In genomic region chr7:78111384-78111783, GRCh38 we compare ENCODE assay signal across 22 cellular contexts.
DNase-seq lines count a peak whose midpoint lies in the region; ATAC-seq and TF ChIP-seq lines count a peak whose summit lies in the region.
"Had no signal": no experiment of that assay in that cellular context is flagged by ENCODE, and none has a peak within 500 bp of the region (broad histone marks: within the 10 kb centered on the region; RNA-seq: fewer than 3 reads in every experiment).

No MANE protein-coding gene starts in this region.

- H3K9me2 ChIP-seq in GM23338 (ENCODE audit: insufficient read depth): no peaks in the 10 kb centered on the region

- H3K4me2 ChIP-seq in GM23338 (peak overlapping the region; percentile 65), mesendoderm (ENCODE audit: low read length) (no peak overlapping the region)
- H3K4me2 ChIP-seq: BLaER1 had no signal

- no peak overlapping the region for H3K56ac ChIP-seq in mesendoderm (ENCODE audit: low read length)

- no peaks in the 10 kb centered on the region; the same call in 2 of the 3 replicates for H3K9me3 Mint-ChIP-seq in GM23338
- peaks cover 9% of the 10 kb centered on the region for H3K9me3 Mint-ChIP-seq in WTC11

- no peaks in the 10 kb centered on the region for H4K20me1 ChIP-seq in GM23338 (replicated peaks; ENCODE audit: insufficient read depth)
- H4K20me1 ChIP-seq: BLaER1 had no signal

- DNase-seq in GM23338 (ENCODE audit: low spot score): no peak
- no peak for DNase-seq in WTC11 (ENCODE audit: low spot score)
- DNase-seq in mesendoderm: peak; percentile 8
- no peak for DNase-seq in cerebellar nuclear complex (lab: John Stamatoyannopoulos, UW)
- DNase-seq in pons (ENCODE audit: low spot score): no peak
- DNase-seq in middle frontal gyrus (ENCODE audit: extremely low spot score, low spot score): no peak
- DNase-seq: CD4-positive, CD25-positive, alpha-beta regulatory T cell; DMS53; GOT3; KBM-7; MV-4-11; NCI-H1694 treated with DMSO at 0.1 percent for 48 hours; NCI-H2171 treated with DMSO at 0.1 percent for 48 hours; NCI-H446; NCI-H524 treated with DMSO at 0.1 percent for 48 hours; NCI-H82; Right ventricle myocardium superior; RPMI8226 had no signal

- H3K4me1 Mint-ChIP-seq in GM23338: peaks cover 38% of the 10 kb centered on the region
- peaks cover 46% of the 10 kb centered on the region for H3K4me1 Mint-ChIP-seq in WTC11
- H3K4me1 Mint-ChIP-seq: CD4-positive, CD25-positive, alpha-beta regulatory T cell had no signal

- H2BK120ac ChIP-seq in mesendoderm (ENCODE audit: low read depth, low read length): peak overlapping the region; percentile 6

- H3K4me3 ChIP-seq in GM23338: peak overlapping the region; percentile 6; the same call in 1 of the 2 replicates
- H3K4me3 ChIP-seq in HUES64 (ENCODE audit: low read length): no peak overlapping the region
- H3K4me3 ChIP-seq in mesendoderm (ENCODE audit: low read length): no peak overlapping the region
- H3K4me3 ChIP-seq: BLaER1, SJSA1 had no signal

- no peak overlapping the region for H3K18ac ChIP-seq in mesendoderm (ENCODE audit: low read length)

- no peak overlapping the region for H3K27ac Mint-ChIP-seq in GM23338
- H3K27ac Mint-ChIP-seq in WTC11: no peak overlapping the region; the same call in 1 of the 2 replicates
- H3K27ac Mint-ChIP-seq: CD4-positive, CD25-positive, alpha-beta regulatory T cell had no signal

- H3K79me2 ChIP-seq in GM23338 (replicated peaks; ENCODE audit: insufficient read depth) (no peaks in the 10 kb centered on the region), mesendoderm (ENCODE audit: control insufficient read depth, insufficient read depth, low read length) (no peaks in the 10 kb centered on the region)

- H2BK15ac ChIP-seq in mesendoderm (replicated peaks; ENCODE audit: low read depth): no peak overlapping the region

- H3K27me3 Mint-ChIP-seq in GM23338 (ENCODE audit: insufficient read depth, low read depth, poor library complexity) (peaks cover 4% of the 10 kb centered on the region), WTC11 (ENCODE audit: low read depth) (no peaks in the 10 kb centered on the region)

- no peak overlapping the region for H2BK5ac ChIP-seq in mesendoderm (ENCODE audit: low read length)

- H3K9ac ChIP-seq in HUES64 (ENCODE audit: low read depth, low read length): no peak overlapping the region
- H3K9ac ChIP-seq in mesendoderm (ENCODE audit: low read length): no peak overlapping the region
- H3K9ac ChIP-seq: BLaER1 had no signal

- TF ChIP-seq CTCF in GM23338 (conservative IDR thresholded peaks at IDR 0.05; ENCODE audit: low read depth in 2 of 2): no peak
- no peak for TF ChIP-seq CTCF in WTC11 (IDR thresholded peaks at IDR 0.05)

- H3K36me3 ChIP-seq in GM23338 (ENCODE audit: insufficient read depth) (no peaks in the 10 kb centered on the region), HUES64 (ENCODE audit: insufficient read depth, low read length) (no peaks in the 10 kb centered on the region), mesendoderm (ENCODE audit: control insufficient read depth, insufficient read depth, low read length) (no peaks in the 10 kb centered on the region)
- H3K36me3 ChIP-seq: BLaER1, SJSA1 had no signal

- no peak overlapping the region for H3K23ac ChIP-seq in mesendoderm (ENCODE audit: low read length)

- H3K4me1 ChIP-seq in GM23338 (ENCODE audit: insufficient read depth): peaks cover 35% of the 10 kb centered on the region
- peaks cover 27% of the 10 kb centered on the region for H3K4me1 ChIP-seq in HUES64 (ENCODE audit: insufficient read depth, low read length)
- H3K4me1 ChIP-seq in mesendoderm (ENCODE audit: control insufficient read depth, low read depth, low read length): peaks cover 6% of the 10 kb centered on the region
- H3K4me1 ChIP-seq: BLaER1, SJSA1 had no signal

- no peaks in the 10 kb centered on the region for H3K9me3 ChIP-seq in HUES64 (ENCODE audit: insufficient read depth, low read depth, low read length)
- H3K9me3 ChIP-seq: BLaER1, SJSA1 had no signal

- H3K27ac ChIP-seq in GM23338 (ENCODE audit: low read depth) (no peak overlapping the region), HUES64 (ENCODE audit: low read depth, low read length) (peak overlapping the region; percentile 9; the same call in 1 of the 2 replicates), mesendoderm (ENCODE audit: low read depth, low read length) (no peak overlapping the region)
- H3K27ac ChIP-seq: BLaER1, SJSA1 had no signal

- H3K4me3 Mint-ChIP-seq in GM23338: peak overlapping the region; percentile 9; the same call in 1 of the 3 replicates
- no peak overlapping the region; the same call in 1 of the 2 replicates for H3K4me3 Mint-ChIP-seq in WTC11
- H3K4me3 Mint-ChIP-seq: CD4-positive, CD25-positive, alpha-beta regulatory T cell had no signal

- ATAC-seq in GM23338 (peak; percentile 87), WTC11 (peak; percentile 76)
- ATAC-seq: HCT116 had no signal

- no peaks in the 10 kb centered on the region for H3K79me1 ChIP-seq in mesendoderm (ENCODE audit: low read length)

- H3K27me3 ChIP-seq in GM23338 (ENCODE audit: insufficient read depth): no peaks in the 10 kb centered on the region
- H3K27me3 ChIP-seq in HUES64 (ENCODE audit: insufficient read depth, low read length): no peaks in the 10 kb centered on the region
- H3K27me3 ChIP-seq in mesendoderm (ENCODE audit: insufficient read depth, low read length, poor library complexity): no peaks in the 10 kb centered on the region
- H3K27me3 ChIP-seq: BLaER1, SJSA1 had no signal

- no peak overlapping the region for H4K8ac ChIP-seq in mesendoderm (ENCODE audit: low read depth, low read length)

- H3F3A ChIP-seq in GM23338 (replicated peaks; ENCODE audit: low read depth): no peaks in the 10 kb centered on the region

- no peak overlapping the region for H2AK5ac ChIP-seq in mesendoderm (ENCODE audit: low read length)

- 31% methylated on average over 3 of the region's 3 CpGs for WGBS in HUES64
- WGBS in mesendoderm (ENCODE audit: extremely low coverage, insufficient coverage, low lambda C conversion rate): no CpG with 5 or more reads among the region's 3 CpGs

- H3K36me3 Mint-ChIP-seq in GM23338 (ENCODE audit: low read depth): peaks cover 8% of the 10 kb centered on the region; the same call in 2 of the 3 replicates
- H3K36me3 Mint-ChIP-seq in WTC11: peaks cover 6% of the 10 kb centered on the region
- H3K36me3 Mint-ChIP-seq: CD4-positive, CD25-positive, alpha-beta regulatory T cell had no signal

- H2AFZ ChIP-seq in GM23338: peak overlapping the region; percentile 2; the same call in 1 of the 2 replicates

- POLR2A ChIA-PET in WTC11 (lab: Charles Lee): interaction anchor here (0.6 kb wide), 1 partner anchor 54 kb away, joined by 3 read pairs; no protein-coding TSS in a partner anchor

- H4K5ac ChIP-seq in mesendoderm (ENCODE audit: low read length): no peak overlapping the region

- CTCF ChIA-PET in WTC11 (lab: Charles Lee): interaction anchor here (1.1 to 1.7 kb wide), 3 partner anchors 23 to 91 kb away, joined by 3 to 6 read pairs (median 3); no protein-coding TSS in a partner anchor

- H3K4ac ChIP-seq in mesendoderm (ENCODE audit: low read depth, low read length): no peak overlapping the region

TF ChIP-seq in GM23338, 12 proteins besides CTCF, POLR2A, EP300 and RAD21 (continues in another document):
- TF ChIP-seq POLR2AphosphoS5 (IDR thresholded peaks at IDR 0.05; ENCODE audit: low read depth) (no peak), CREB1 (CRISPR knock-in tag; IDR thresholded peaks at IDR 0.05; ENCODE audit: low read depth) (no peak), ZNF114 (CRISPR knock-in tag; IDR thresholded peaks at IDR 0.05) (no peak), EZH2 (IDR thresholded peaks at IDR 0.05; ENCODE audit: low read depth, unreplicated experiment) (no peak)

TF ChIP-seq in WTC11, 78 proteins besides CTCF, POLR2A, EP300 and RAD21:
- TF ChIP-seq GRHL2 (CRISPR knock-in tag; IDR thresholded peaks at IDR 0.05; ENCODE audit: insufficient replicate concordance, severe bottlenecking) (no peak), SOX15 (CRISPR knock-in tag; IDR thresholded peaks at IDR 0.05) (no peak), MYBL2 (CRISPR knock-in tag; IDR thresholded peaks at IDR 0.05) (no peak)
